ENCODE assay signal across 9 cellular contexts in genomic region chrX:49754238-49754857, GRCh38. TPM values are rescaled to one million over a fixed set of nuclear protein-coding genes. Genes with fewer than 3 reads are reported as not detected.
DNase-seq lines count a peak whose midpoint lies in the region; ATAC-seq and TF ChIP-seq lines count a peak whose summit lies in the region.
"Had no signal": no experiment of that assay in that cellular context is flagged by ENCODE, and none has a peak within 500 bp of the region (broad histone marks: within the 10 kb centered on the region; RNA-seq: fewer than 3 reads in every experiment).

No MANE protein-coding gene starts in this region.

- ATAC-seq in HG02798 (IDR thresholded peaks at IDR 0.05; ENCODE audit: poor library complexity, unreplicated experiment) (peak; percentile 57), GM21381 (IDR thresholded peaks at IDR 0.05; ENCODE audit: unreplicated experiment) (no peak)

- H3K4me2 ChIP-seq in PC-9, result no peak overlapping the region

- no peaks in the 10 kb centered on the region for H3K27me3 ChIP-seq in PC-9 (ENCODE audit: insufficient read depth, low read depth)

- H3K9me2 ChIP-seq in PC-9 (ENCODE audit: insufficient read depth), result no peaks in the 10 kb centered on the region

- no peak overlapping the region for H3K4me3 ChIP-seq in PC-9
- no peak overlapping the region for H3K4me3 ChIP-seq in skeletal muscle cell (ENCODE audit: low read depth, low read length)

- peaks cover 2% of the 10 kb centered on the region for H3K4me1 Mint-ChIP-seq in activated T-helper 2 cell treated with anti-CD3 and anti-CD28 coated beads, Interferon-gamma antibody, Interleukin-2, Interleukin-4, amounts not matched to agents 10 μg/mL and 5 μg/mL and 100 μg/mL, durations not matched to agents 14 hours and 24 hours and 36 hours (ENCODE audit: low read depth)
- H3K4me1 Mint-ChIP-seq: central memory CD8-positive, alpha-beta T cell had no signal

- no peak overlapping the region for H3K27ac ChIP-seq in PC-9

- BruUV-seq in PC-9 (replicated peaks; lab: Mats Ljungman, UMichigan), result no TSS peak

- no peaks in the 10 kb centered on the region for H3K36me3 ChIP-seq in PC-9 (ENCODE audit: low read depth)

- H3K27me3 Mint-ChIP-seq in activated T-helper 2 cell treated with anti-CD3 and anti-CD28 coated beads, Interferon-gamma antibody, Interleukin-2, Interleukin-4, amounts not matched to agents 10 μg/mL and 5 μg/mL and 100 μg/mL, durations not matched to agents 14 hours and 24 hours and 36 hours (ENCODE audit: low read depth), result peaks cover 16% of the 10 kb centered on the region

- H3K36me3 Mint-ChIP-seq in activated T-helper 2 cell treated with anti-CD3 and anti-CD28 coated beads, Interferon-gamma antibody, Interleukin-2, Interleukin-4, amounts not matched to agents 10 μg/mL and 5 μg/mL and 100 μg/mL, durations not matched to agents 14 hours and 24 hours and 36 hours (ENCODE audit: low read depth), result no peaks in the 10 kb centered on the region

- H4K20me1 ChIP-seq in PC-9 (ENCODE audit: insufficient read depth), result no peaks in the 10 kb centered on the region

- H3K4me1 ChIP-seq in PC-9 (replicated peaks; ENCODE audit: insufficient read depth), result no peaks in the 10 kb centered on the region

- H3K79me2 ChIP-seq in PC-9 (ENCODE audit: low read depth), result no peaks in the 10 kb centered on the region

- no peaks in the 10 kb centered on the region for H3K9me3 ChIP-seq in PC-9 (ENCODE audit: insufficient read depth, low read depth)

- CTCF ChIA-PET in PC-9 (lab: Charles Lee), result no interaction called here

- DNase-seq in G401 (ENCODE audit: low spot score) (peak; percentile 76), PC-9 (peak in 1 of 2 experiments; percentile 15), germinal center (ENCODE audit: low spot score) (peak; percentile 14), skeletal muscle cell (ENCODE audit: low read depth) (peak; percentile 3), epidermal melanocyte (ENCODE audit: insufficient read length, low spot score) (no peak)
- peak; percentile 12 for DNase-seq in activated T-helper 2 cell treated with anti-CD3 and anti-CD28 coated beads, Interferon-gamma antibody, Interleukin-2, Interleukin-4, amounts not matched to agents 10 μg/mL and 5 μg/mL and 100 μg/mL, durations not matched to agents 14 hours and 24 hours and 36 hours (ENCODE audit: low spot score)

- no peaks in the 10 kb centered on the region for H3K9me3 Mint-ChIP-seq in activated T-helper 2 cell treated with anti-CD3 and anti-CD28 coated beads, Interferon-gamma antibody, Interleukin-2, Interleukin-4, amounts not matched to agents 10 μg/mL and 5 μg/mL and 100 μg/mL, durations not matched to agents 14 hours and 24 hours and 36 hours
- H3K9me3 Mint-ChIP-seq: central memory CD8-positive, alpha-beta T cell had no signal

- H3F3A ChIP-seq in PC-9 (ENCODE audit: insufficient read depth, low read depth), result no peaks in the 10 kb centered on the region

- intact Hi-C loops in PC-9 (cut with micrococcal nuclease; ENCODE audit: unreplicated experiment), result loop anchor here (5.0 kb wide), 1 partner anchor 462 kb away; no protein-coding TSS in a partner anchor
- intact Hi-C loops in activated T-helper 2 cell treated with anti-CD3 and anti-CD28 coated beads, Interferon-gamma antibody, Interleukin-2, Interleukin-4, amounts not matched to agents 10 μg/mL and 5 μg/mL and 100 μg/mL, durations not matched to agents 14 hours and 24 hours and 36 hours (cut with micrococcal nuclease), result loop anchor here (2.0 kb wide), 1 partner anchor 562 kb away; no protein-coding TSS in a partner anchor

- TF ChIP-seq CTCF in PC-9 (conservative IDR thresholded peaks at IDR 0.05), result peak; percentile 51

- in situ Hi-C loops in G401 (cut with HindIII; ENCODE audit: low sequenced_read_pairs), result no loop called here

- no peak overlapping the region for H3K27ac Mint-ChIP-seq in activated T-helper 2 cell treated with anti-CD3 and anti-CD28 coated beads, Interferon-gamma antibody, Interleukin-2, Interleukin-4, amounts not matched to agents 10 μg/mL and 5 μg/mL and 100 μg/mL, durations not matched to agents 14 hours and 24 hours and 36 hours

- H3K4me3 Mint-ChIP-seq in activated T-helper 2 cell treated with anti-CD3 and anti-CD28 coated beads, Interferon-gamma antibody, Interleukin-2, Interleukin-4, amounts not matched to agents 10 μg/mL and 5 μg/mL and 100 μg/mL, durations not matched to agents 14 hours and 24 hours and 36 hours (ENCODE audit: low read depth), result no peak overlapping the region
- H3K4me3 Mint-ChIP-seq: central memory CD8-positive, alpha-beta T cell had no signal

- H2AFZ ChIP-seq in PC-9, result no peak overlapping the region

- POLR2A ChIA-PET in PC-9 (lab: Charles Lee; ENCODE audit: unreplicated experiment), result no interaction called here

RNA-seq across cellular contexts. Expression of gene PAGE1, which starts 58.6 kb away (rescaled TPM):
- not detected in 2 replicates for total RNA-seq in G401 (2014; rRNA removed; shearing (Covaris generic))
- not detected in 2 replicates for total RNA-seq in PC-9 (2021)
- total RNA-seq in activated T-helper 2 cell treated with anti-CD3 and anti-CD28 coated beads, Interferon-gamma antibody, Interleukin-2, Interleukin-4, amounts not matched to agents 10 μg/mL and 5 μg/mL and 100 μg/mL, durations not matched to agents 14 hours and 24 hours and 36 hours, result not detected in 2 replicates
